In genomic region chr18:63320690-63321265, GRCh38 we compare ENCODE assay signal across 8 cellular contexts. TPM values are rescaled to one million over a fixed set of nuclear protein-coding genes. Genes with fewer than 3 reads are reported as not detected.
DNase-seq lines count a peak whose midpoint lies in the region; ATAC-seq and TF ChIP-seq lines count a peak whose summit lies in the region.

No MANE protein-coding gene starts in this region.

- H2AFZ ChIP-seq in ACC112 (ENCODE audit: low read length, unreplicated experiment) (peak overlapping the region; percentile 78), Karpas-422 (ENCODE audit: low read length) (no peak overlapping the region)

- peak; percentile 55 for TF ChIP-seq POLR2A in GM19099 (IDR thresholded peaks at IDR 0.05; ENCODE audit: extremely low read depth, insufficient read length, low read depth)

- H3K9me2 ChIP-seq in Karpas-422 (replicated peaks; ENCODE audit: insufficient read depth, low read length) = no peaks in the 10 kb centered on the region

- peaks cover 27% of the 10 kb centered on the region for H3K36me3 Mint-ChIP-seq in central memory CD8-positive, alpha-beta T cell (ENCODE audit: insufficient read depth)
- peaks cover 32% of the 10 kb centered on the region for H3K36me3 Mint-ChIP-seq in stimulated activated memory B cell treated with anti-CD40 and anti-IgM and Interleukin-4, amounts not matched to agents 10 μg/mL and 1 μg/mL and 100 μg/mL, for 72 hours

- DNase-seq in Karpas-422 (peak; percentile 80), T-helper 9 cell (peak; percentile 21), left lung (peak; percentile 59 to 80), NOMO-1 treated with dmso at 0.1 percent for 144 hours (lab: John Stamatoyannopoulos, UW; ENCODE audit: unreplicated experiment) (no peak)
- no peak for DNase-seq in central memory CD8-positive, alpha-beta T cell (ENCODE audit: low spot score in 2 of 2)

- peaks cover 31% of the 10 kb centered on the region for H3K27me3 ChIP-seq in ACC112 (ENCODE audit: insufficient read depth, low read length)
- no peaks in the 10 kb centered on the region for H3K27me3 ChIP-seq in Karpas-422 (ENCODE audit: low read length)
- peaks cover 0 to 16% of the 10 kb centered on the region in 2 donors for H3K27me3 ChIP-seq in left lung

- no peak for ATAC-seq in central memory CD8-positive, alpha-beta T cell (replicated peaks; ENCODE audit: extremely low read depth, poor library complexity, severe bottlenecking)
- ATAC-seq in left lung = peak; percentile 32
- ATAC-seq in stimulated activated memory B cell treated with anti-CD40 and anti-IgM and Interleukin-4, amounts not matched to agents 10 μg/mL and 1 μg/mL and 100 μg/mL, for 72 hours = peak; percentile 18

- H3K4me1 Mint-ChIP-seq in central memory CD8-positive, alpha-beta T cell = peaks cover 55% of the 10 kb centered on the region
- H3K4me1 Mint-ChIP-seq in stimulated activated memory B cell treated with anti-CD40 and anti-IgM and Interleukin-4, amounts not matched to agents 10 μg/mL and 1 μg/mL and 100 μg/mL, for 72 hours = peaks cover 35% of the 10 kb centered on the region

- H3K36me3 ChIP-seq in ACC112 (ENCODE audit: insufficient read depth, low read length) (no peaks in the 10 kb centered on the region), Karpas-422 (ENCODE audit: insufficient read depth, low read length) (peaks cover 18% of the 10 kb centered on the region), left lung (no peaks in the 10 kb centered on the region)

- no peak overlapping the region; the same call in 1 of the 2 replicates for H3K27ac ChIP-seq in ACC112 (ENCODE audit: low read depth, low read length)
- H3K27ac ChIP-seq in Karpas-422 (ENCODE audit: low read length) = peak overlapping the region; percentile 84
- peak overlapping the region in 1 of 2 donors; percentile 71 for H3K27ac ChIP-seq in left lung

- intact Hi-C loops in left lung (cut with DNase I) = loop anchor here in 1 of 2 donors (5.0 kb wide), 2 partner anchors 188 to 303 kb away; no protein-coding TSS in a partner anchor

- H3K9me3 ChIP-seq in Karpas-422 (ENCODE audit: low read length) (no peaks in the 10 kb centered on the region), left lung (no peaks in the 10 kb centered on the region)

- H4K20me1 ChIP-seq in Karpas-422 (ENCODE audit: insufficient read depth, low read depth, low read length) = peaks cover 22% of the 10 kb centered on the region; the same call in 1 of the 2 replicates

- H3K4me1 ChIP-seq in ACC112 (ENCODE audit: control insufficient read depth, insufficient read depth, low read length, unreplicated experiment) (peaks cover 27% of the 10 kb centered on the region), Karpas-422 (ENCODE audit: low read length) (peaks cover 35% of the 10 kb centered on the region), left lung (peaks cover 12 to 46% of the 10 kb centered on the region in 2 donors)

- peak overlapping the region; percentile 74 for H3K9ac ChIP-seq in Karpas-422 (ENCODE audit: low read length)

- H3K4me3 Mint-ChIP-seq in central memory CD8-positive, alpha-beta T cell = peak overlapping the region; percentile 100
- H3K4me3 Mint-ChIP-seq in stimulated activated memory B cell treated with anti-CD40 and anti-IgM and Interleukin-4, amounts not matched to agents 10 μg/mL and 1 μg/mL and 100 μg/mL, for 72 hours = peak overlapping the region; percentile 95

- peak overlapping the region; percentile 96 for H3K27ac Mint-ChIP-seq in central memory CD8-positive, alpha-beta T cell (ENCODE audit: low read depth)
- peak overlapping the region; percentile 92 for H3K27ac Mint-ChIP-seq in stimulated activated memory B cell treated with anti-CD40 and anti-IgM and Interleukin-4, amounts not matched to agents 10 μg/mL and 1 μg/mL and 100 μg/mL, for 72 hours

- H3K9me3 Mint-ChIP-seq in central memory CD8-positive, alpha-beta T cell = no peaks in the 10 kb centered on the region
- H3K9me3 Mint-ChIP-seq in stimulated activated memory B cell treated with anti-CD40 and anti-IgM and Interleukin-4, amounts not matched to agents 10 μg/mL and 1 μg/mL and 100 μg/mL, for 72 hours = no peaks in the 10 kb centered on the region

- H3K27me3 Mint-ChIP-seq in central memory CD8-positive, alpha-beta T cell = no peaks in the 10 kb centered on the region
- no peaks in the 10 kb centered on the region for H3K27me3 Mint-ChIP-seq in stimulated activated memory B cell treated with anti-CD40 and anti-IgM and Interleukin-4, amounts not matched to agents 10 μg/mL and 1 μg/mL and 100 μg/mL, for 72 hours

- no peaks in the 10 kb centered on the region for H3K79me2 ChIP-seq in ACC112 (ENCODE audit: control insufficient read depth, insufficient read depth, low read length, unreplicated experiment)
- H3K79me2 ChIP-seq in Karpas-422 (ENCODE audit: low read length) = peaks cover 38% of the 10 kb centered on the region

- no peak for TF ChIP-seq CTCF in left lung (IDR thresholded peaks at IDR 0.05)

- H3K4me3 ChIP-seq in ACC112 (ENCODE audit: low read depth, low read length) (peak overlapping the region; percentile 80), Karpas-422 (ENCODE audit: low read length) (peak overlapping the region; percentile 63), left lung (peak overlapping the region; percentile 29 to 76)

- peak overlapping the region; percentile 64 for H3K4me2 ChIP-seq in Karpas-422 (ENCODE audit: low read depth, low read length, poor library complexity, severe bottlenecking)

RNA-seq across cellular contexts. Expression of gene BCL2, which starts 1.2 kb away (rescaled TPM):
- total RNA-seq in Karpas-422 (2014; rRNA removed; shearing (Covaris generic); ENCODE audit: low replicate concordance) = 263 and 271 TPM in 2 replicates
- total RNA-seq in left lung = 1 to 10 TPM; 6.3 to 8.7 TPM

RNA-seq across cellular contexts. Expression of gene KDSR, which starts 46.2 kb away (rescaled TPM):
- total RNA-seq in Karpas-422 (2014; rRNA removed; shearing (Covaris generic); ENCODE audit: low replicate concordance) = 56.8 and 64.4 TPM in 2 replicates
- 10 to 100 TPM; 62.5 to 70.2 TPM for total RNA-seq in left lung

Comparison
In these comparisons a context has a peak if more than half of its experiments do, and no peak if none do; other contexts are left out.
1. DNase-seq: peak in Karpas-422 (single experiment), T-helper 9 cell (single experiment) and left lung (2 of 2); none in central memory CD8-positive, alpha-beta T cell (0 of 2) and NOMO-1 treated with dmso at 0.1 percent for 144 hours (single experiment).
2. RNA of gene BCL2, which starts 1.2 kb away (total RNA-seq): 263 to 271 TPM in Karpas-422; 6.3 to 8.7 TPM in left lung; every median in the first group is over 10 times any median in the second.
3. Peak in every context shown above with its lines, with median percentiles within 50 percentile points of each other: H3K4me3 ChIP-seq.